ENCODE assay signal across 9 cellular contexts in genomic region chr20:57473246-57474042, GRCh38. TPM values are rescaled to one million over a fixed set of nuclear protein-coding genes. Genes with fewer than 3 reads are reported as not detected.
DNase-seq lines count a peak whose midpoint lies in the region; ATAC-seq and TF ChIP-seq lines count a peak whose summit lies in the region.
"Had no signal": no experiment of that assay in that cellular context is flagged by ENCODE, and none has a peak within 500 bp of the region (broad histone marks: within the 10 kb centered on the region; RNA-seq: fewer than 3 reads in every experiment).

No MANE protein-coding gene starts in this region.

- no peaks in the 10 kb centered on the region for H4K20me1 ChIP-seq in PC-3 (ENCODE audit: low read length)

- ATAC-seq in GM18511 (IDR thresholded peaks at IDR 0.05; ENCODE audit: unreplicated experiment) (peak; percentile 79), HG03025 (IDR thresholded peaks at IDR 0.05; ENCODE audit: low FRiP score, unreplicated experiment) (peak; percentile 61), PC-3 (no peak), HG03045 (IDR thresholded peaks at IDR 0.05; ENCODE audit: unreplicated experiment) (no peak)

- H3K36me3 ChIP-seq in BE2C (no peaks in the 10 kb centered on the region), PC-3 (ENCODE audit: low read depth, low read length) (no peaks in the 10 kb centered on the region)
- no peaks in the 10 kb centered on the region for H3K36me3 ChIP-seq in CD4-positive, alpha-beta memory T cell (ENCODE audit: insufficient read depth, low read length)

- H3K27me3 Mint-ChIP-seq in CD4-positive, alpha-beta memory T cell, result peaks cover 0 to 1% of the 10 kb centered on the region in 2 donors

- no peak overlapping the region for H2AFZ ChIP-seq in PC-3 (ENCODE audit: low read length)

- no peak overlapping the region for H3K4me2 ChIP-seq in PC-3 (ENCODE audit: low read length)

- POLR2A ChIA-PET in PC-3 (lab: Charles Lee; ENCODE audit: unreplicated experiment), result no interaction called here
- POLR2A ChIA-PET in CD4-positive, alpha-beta memory T cell (lab: Charles Lee; ENCODE audit: partially characterized antibody), result interaction anchor here (0.9 to 1.9 kb wide), 3 partner anchors 38 to 81 kb away, joined by 3 to 11 read pairs (median 10); no protein-coding TSS in a partner anchor

- H3K79me2 ChIP-seq in PC-3 (ENCODE audit: low read length), result no peaks in the 10 kb centered on the region

- no peaks in the 10 kb centered on the region for H3K9me3 Mint-ChIP-seq in CD4-positive, alpha-beta memory T cell

- H3K4me3 ChIP-seq in BE2C (ENCODE audit: low read depth, low read length), result no peak overlapping the region
- no peak overlapping the region for H3K4me3 ChIP-seq in PC-3 (ENCODE audit: low read length)
- no peak overlapping the region for H3K4me3 ChIP-seq in CD4-positive, alpha-beta memory T cell (ENCODE audit: low read length in 2 of 2)
- H3K4me3 ChIP-seq: dorsolateral prefrontal cortex had no signal

- no peaks in the 10 kb centered on the region for H3F3A ChIP-seq in PC-3 (ENCODE audit: low read length, unreplicated experiment)

- H3K9ac ChIP-seq in PC-3 (ENCODE audit: low read length), result no peak overlapping the region

- peak; percentile 22 for TF ChIP-seq CTCF in BE2C (IDR thresholded peaks at IDR 0.05; ENCODE audit: low read depth, low read length)
- TF ChIP-seq CTCF in PC-3 (conservative IDR thresholded peaks at IDR 0.05; ENCODE audit: low read depth, low read length), result peak; percentile 24; the same call in 1 of the 2 replicates

- peak overlapping the region in 2 of 8 donors; percentile 37 to 48 for H3K4me3 Mint-ChIP-seq in CD4-positive, alpha-beta memory T cell

- no peak overlapping the region for H3K27ac ChIP-seq in PC-3 (ENCODE audit: low read length)
- no peak overlapping the region for H3K27ac ChIP-seq in CD4-positive, alpha-beta memory T cell (ENCODE audit: low read depth, low read length)

- peaks cover 7 to 26% (median 9%) of the 10 kb centered on the region in 4 donors for H3K4me1 Mint-ChIP-seq in CD4-positive, alpha-beta memory T cell

- DNase-seq in BE2C (no peak), PC-3 (no peak), cardiac septum (ENCODE audit: low spot score) (peak; percentile 80), SW480 (ENCODE audit: low spot score) (no peak)
- DNase-seq in CD4-positive, alpha-beta memory T cell, result no peak

- H3K9me3 ChIP-seq in BE2C, result no peaks in the 10 kb centered on the region
- H3K9me3 ChIP-seq in PC-3 (ENCODE audit: low read length), result no peaks in the 10 kb centered on the region
- H3K9me3 ChIP-seq in CD4-positive, alpha-beta memory T cell (ENCODE audit: control insufficient read depth in 1 of 2, low read length in 2 of 2), result no peaks in the 10 kb centered on the region

- H3K4me1 ChIP-seq in BE2C (peaks cover 15% of the 10 kb centered on the region), PC-3 (ENCODE audit: insufficient read depth, low read length) (no peaks in the 10 kb centered on the region)
- H3K4me1 ChIP-seq in CD4-positive, alpha-beta memory T cell (ENCODE audit: insufficient read depth, low read length), result peaks cover 16% of the 10 kb centered on the region

- no peaks in the 10 kb centered on the region for H3K27me3 ChIP-seq in BE2C
- peaks cover 57% of the 10 kb centered on the region for H3K27me3 ChIP-seq in PC-3 (ENCODE audit: low read length)
- H3K27me3 ChIP-seq in CD4-positive, alpha-beta memory T cell (ENCODE audit: insufficient read depth, low read length), result no peaks in the 10 kb centered on the region

- peak overlapping the region in 2 of 7 donors; percentile 18 to 80 for H3K27ac Mint-ChIP-seq in CD4-positive, alpha-beta memory T cell

- intact Hi-C loops in PC-3 (cut with micrococcal nuclease) (no loop called here), cardiac septum (cut with DNase I) (no loop called here)
- intact Hi-C loops in CD4-positive, alpha-beta memory T cell (cut with micrococcal nuclease), result no loop called here

- CTCF ChIA-PET in PC-3 (lab: Charles Lee), result no interaction called here
- CTCF ChIA-PET in CD4-positive, alpha-beta memory T cell (lab: Charles Lee; ENCODE audit: partially characterized antibody), result interaction anchor here (1.0 to 3.0 kb wide), 6 partner anchors 23 to 94 kb away, joined by 4 to 12 read pairs (median 5); no protein-coding TSS in a partner anchor

- H3K36me3 Mint-ChIP-seq in CD4-positive, alpha-beta memory T cell, result no peaks in the 10 kb centered on the region

- no TSS peak for BruUV-seq in PC-3 (replicated peaks; lab: Mats Ljungman, UMichigan)

- H3K9me2 ChIP-seq in PC-3 (replicated peaks; ENCODE audit: low read length), result no peaks in the 10 kb centered on the region

RNA-seq across cellular contexts. Expression of gene CTCFL, which starts 51.5 kb away (rescaled TPM):
- not detected for polyA plus RNA-seq in BE2C (2012; ENCODE audit: insufficient read depth, insufficient read length, low read depth)
- total RNA-seq in PC-3 (2014; rRNA removed), result not detected in 2 replicates
- not detected for total RNA-seq in cardiac septum
- not detected for total RNA-seq in CD4-positive, alpha-beta memory T cell
- polyA plus RNA-seq in CD4-positive, alpha-beta memory T cell, result not detected

Comparison
In these comparisons a context has a peak if more than half of its experiments do, and no peak if none do; other contexts are left out.
1. ATAC-seq: peak in GM18511 (single experiment) and HG03025 (single experiment); none in PC-3 (single experiment) and HG03045 (single experiment).